32 cellular contexts compared by ENCODE assay signal in genomic region chr16:35664091-35664693, GRCh38.
"Had no signal": no experiment of that assay in that cellular context is flagged by ENCODE, and none has a peak within 500 bp of the region (broad histone marks: within the 10 kb centered on the region; RNA-seq: fewer than 3 reads in every experiment).

No MANE protein-coding gene starts in this region.

- H3K4me3 Mint-ChIP-seq: mesothelial cell of epicardium; naive B cell; natural killer cell; nephron progenitor cell; neural progenitor cell; stimulated activated naive CD8-positive, alpha-beta T cell treated with anti-CD3 and anti-CD28 coated beads, Interleukin-15, Interleukin-2, amounts not matched to agents 100 ng/mL and 50 ng/mL, for 24 hours had no signal

- H3K27ac ChIP-seq: heart right ventricle, hepatocyte, left ventricle myocardium inferior, neural progenitor cell, neutrophil, ovary, right atrium auricular region, right lobe of liver, suprapubic skin, thoracic aorta, tibial artery, upper lobe of right lung had no signal

- ATAC-seq: heart right ventricle, left colon, natural killer cell, right lobe of liver, upper lobe of right lung had no signal

- H3K9me3 ChIP-seq: ovary, right atrium auricular region, thoracic aorta, upper lobe of right lung had no signal

- H3K4me1 ChIP-seq: heart right ventricle, left ventricle myocardium inferior, neural progenitor cell, right atrium auricular region, right lobe of liver, suprapubic skin, tibial artery, upper lobe of right lung had no signal

- FAIRE-seq: islet of Langerhans, kidney, urothelium cell line had no signal

- H3K27me3 Mint-ChIP-seq: naive B cell; progenitor cell of endocrine pancreas; stimulated activated naive CD8-positive, alpha-beta T cell treated with anti-CD3 and anti-CD28 coated beads, Interleukin-15, Interleukin-2, amounts not matched to agents 100 ng/mL and 50 ng/mL, for 24 hours had no signal

- H3K79me2 ChIP-seq: hepatocyte had no signal

- H3K4me2 ChIP-seq: hepatocyte, neural progenitor cell, smooth muscle cell had no signal

- H3K27ac Mint-ChIP-seq: mesothelial cell of epicardium; natural killer cell; nephron progenitor cell; neural progenitor cell; progenitor cell of endocrine pancreas; stimulated activated naive CD8-positive, alpha-beta T cell treated with anti-CD3 and anti-CD28 coated beads, Interleukin-15, Interleukin-2, amounts not matched to agents 100 ng/mL and 50 ng/mL, for 24 hours had no signal

- H3K4me3 ChIP-seq: heart right ventricle, hepatocyte, left ventricle myocardium inferior, lung, neural progenitor cell, ovary, right atrium auricular region, right lobe of liver, smooth muscle cell, suprapubic skin, thoracic aorta, tibial artery, upper lobe of right lung had no signal

- H3K4me1 Mint-ChIP-seq: mesothelial cell of epicardium, naive B cell, natural killer cell, nephron progenitor cell, neural progenitor cell had no signal

- H3K36me3 ChIP-seq: heart right ventricle, left ventricle myocardium inferior, neutrophil, ovary, right atrium auricular region, right lobe of liver, suprapubic skin, thoracic aorta, tibial artery, upper lobe of right lung had no signal

- H3K36me3 Mint-ChIP-seq: mesothelial cell of epicardium, naive B cell, neural progenitor cell had no signal

- DNase-seq: heart right ventricle; kidney; left colon; left ventricle myocardium inferior; mesendoderm; naive B cell; natural killer cell; nephron progenitor cell; occipital lobe; ovary; right lobe of liver; stimulated activated CD4-positive, alpha-beta T cell treated with anti-CD3 and anti-CD28 coated beads, Interleukin-12 subunit alpha, Interleukin-12 subunit beta, amount 100 ng/mL, for 4 hours; stimulated activated CD4-positive, alpha-beta T cell treated with anti-CD3 and anti-CD28 coated beads, Interleukin-15, amount 100 ng/mL, for 24 hours; stimulated activated CD4-positive, alpha-beta T cell treated with anti-CD3 and anti-CD28 coated beads, Interleukin-2, amount 100 ng/mL, for 24 hours; stimulated activated CD4-positive, alpha-beta T cell treated with anti-CD3 and anti-CD28 coated beads, Interleukin-4, amount 100 ng/mL, for 1 hour; stimulated activated naive CD4-positive, alpha-beta T cell; trophoblast cell; upper lobe of right lung had no signal

- H3K27me3 ChIP-seq: heart right ventricle, hepatocyte, neural progenitor cell, neutrophil, ovary, right atrium auricular region, right lobe of liver, suprapubic skin, tibial artery, upper lobe of right lung had no signal

- H2AFZ ChIP-seq: hepatocyte, neural progenitor cell had no signal
